In genomic region chr2:76385943-76386342, GRCh38 we compare ENCODE assay signal across 24 cellular contexts.
DNase-seq lines count a peak whose midpoint lies in the region; ATAC-seq and TF ChIP-seq lines count a peak whose summit lies in the region.
"Had no signal": no experiment of that assay in that cellular context is flagged by ENCODE, and none has a peak within 500 bp of the region (broad histone marks: within the 10 kb centered on the region; RNA-seq: fewer than 3 reads in every experiment).

No MANE protein-coding gene starts in this region.

- no peak overlapping the region for H3K4me2 ChIP-seq in neural cell (ENCODE audit: low read length)
- H3K4me2 ChIP-seq: A549; BLaER1 treated with 17β-estradiol and CSF1 and Interleukin-3, amounts not matched to agents 10 nM and 100 nM had no signal

- H3K9me3 ChIP-seq in neural cell (ENCODE audit: low read length), result no peaks in the 10 kb centered on the region

- no peaks in the 10 kb centered on the region for H3K79me2 ChIP-seq in neural cell (replicated peaks; ENCODE audit: insufficient read depth, low read length)

- H3F3A ChIP-seq in neural cell (ENCODE audit: insufficient read depth, low read length, poor library complexity, severe bottlenecking), result no peaks in the 10 kb centered on the region

- H3K27me3 ChIP-seq in neural cell (ENCODE audit: insufficient read depth, low read depth, low read length), result no peaks in the 10 kb centered on the region
- H3K27me3 ChIP-seq: BLaER1 treated with 17β-estradiol and CSF1 and Interleukin-3, amounts not matched to agents 10 nM and 100 nM had no signal

- H3K4me3 Mint-ChIP-seq in effector memory CD8-positive, alpha-beta T cell, result no peak overlapping the region
- H3K4me3 Mint-ChIP-seq: B cell; CD4-positive, alpha-beta T cell; CD8-positive, alpha-beta T cell had no signal

- ATAC-seq in effector memory CD8-positive, alpha-beta T cell (replicated peaks), result no peak
- ATAC-seq: A549; CD8-positive, alpha-beta T cell; GM12878 had no signal

- H3K4me3 ChIP-seq in neural cell (ENCODE audit: low read length), result no peak overlapping the region
- H3K4me3 ChIP-seq: A549; BLaER1 treated with 17β-estradiol and CSF1 and Interleukin-3, amounts not matched to agents 10 nM and 100 nM; GM12878 had no signal

- H3K9ac ChIP-seq in neural cell (ENCODE audit: low read length), result no peak overlapping the region
- H3K9ac ChIP-seq: BLaER1 treated with 17β-estradiol and CSF1 and Interleukin-3, amounts not matched to agents 10 nM and 100 nM had no signal

- H3K4me1 Mint-ChIP-seq in effector memory CD8-positive, alpha-beta T cell (ENCODE audit: low read depth in 2 of 2), result no peaks in the 10 kb centered on the region
- H3K4me1 Mint-ChIP-seq: B cell had no signal

- TF ChIP-seq CTCF in neural cell (IDR thresholded peaks at IDR 0.05; ENCODE audit: poor library complexity, severe bottlenecking), result no peak

- H4K20me1 ChIP-seq in neural cell (ENCODE audit: insufficient read depth), result no peaks in the 10 kb centered on the region
- H4K20me1 ChIP-seq: BLaER1 treated with 17β-estradiol and CSF1 and Interleukin-3, amounts not matched to agents 10 nM and 100 nM had no signal

- TF ChIP-seq EP300 in neural cell (conservative IDR thresholded peaks at IDR 0.05; ENCODE audit: poor library complexity, severe bottlenecking), result no peak

- no peak overlapping the region for H3K27ac Mint-ChIP-seq in effector memory CD8-positive, alpha-beta T cell
- H3K27ac Mint-ChIP-seq: B cell; CD4-positive, alpha-beta T cell; CD8-positive, alpha-beta T cell had no signal

- peaks cover 4% of the 10 kb centered on the region for H3K36me3 Mint-ChIP-seq in effector memory CD8-positive, alpha-beta T cell (ENCODE audit: insufficient read depth)
- H3K36me3 Mint-ChIP-seq: CD8-positive, alpha-beta T cell had no signal

- TF ChIP-seq RAD21 in neural cell (conservative IDR thresholded peaks at IDR 0.05), result no peak

- no peaks in the 10 kb centered on the region for H3K27me3 Mint-ChIP-seq in effector memory CD8-positive, alpha-beta T cell
- H3K27me3 Mint-ChIP-seq: B cell; CD4-positive, alpha-beta T cell had no signal

- no peaks in the 10 kb centered on the region for H3K9me2 ChIP-seq in neural cell (ENCODE audit: insufficient read depth, low read length)

- no peak overlapping the region for H3K27ac ChIP-seq in neural cell (ENCODE audit: low read length)
- H3K27ac ChIP-seq: 22Rv1; A549; BLaER1 treated with 17β-estradiol and CSF1 and Interleukin-3, amounts not matched to agents 10 nM and 100 nM; C4-2B had no signal

- H2AFZ ChIP-seq in neural cell (ENCODE audit: low read depth, low read length), result no peak overlapping the region

- DNase-seq in NCI-H146 (lab: John Stamatoyannopoulos, UW), result peak; percentile 0
- no peak for DNase-seq in NCI-H146 treated with DMSO at 0.1 percent for 48 hours (lab: John Stamatoyannopoulos, UW; ENCODE audit: unreplicated experiment)
- DNase-seq in NCI-H2227 treated with DMSO at 0.1 percent for 48 hours (lab: John Stamatoyannopoulos, UW), result peak; percentile 20
- no peak for DNase-seq in occipital lobe (lab: John Stamatoyannopoulos, UW)
- DNase-seq in COLO668 (lab: John Stamatoyannopoulos, UW; ENCODE audit: unreplicated experiment), result no peak
- DNase-seq in effector memory CD8-positive, alpha-beta T cell, result no peak
- DNase-seq: AML-193; CD4-positive, alpha-beta T cell; CD8-positive, alpha-beta T cell; COR-L47; DMS 273 treated with DMSO at 0.1 percent for 48 hours; DMS153; DMS53; DMS79; DND-41; EL; GDM1 had no signal

- no peaks in the 10 kb centered on the region for H3K36me3 ChIP-seq in neural cell (ENCODE audit: insufficient read depth, low read length)
- H3K36me3 ChIP-seq: BLaER1 treated with 17β-estradiol and CSF1 and Interleukin-3, amounts not matched to agents 10 nM and 100 nM had no signal

- H3K9me3 Mint-ChIP-seq in effector memory CD8-positive, alpha-beta T cell, result peaks cover 7 to 9% of the 10 kb centered on the region in 2 donors

TF ChIP-seq in neural cell, 6 proteins besides CTCF, POLR2A, EP300 and RAD21:
- TF ChIP-seq MXI1 (conservative IDR thresholded peaks at IDR 0.05; ENCODE audit: poor library complexity, severe bottlenecking), result no peak
- no peak for TF ChIP-seq TAF1 (IDR thresholded peaks at IDR 0.05; ENCODE audit: low read depth)
- TF ChIP-seq POLR2AphosphoS5 (IDR thresholded peaks at IDR 0.05), result peak; percentile 33
- no peak for TF ChIP-seq EZH2 (IDR thresholded peaks at IDR 0.05; ENCODE audit: borderline replicate concordance, insufficient read depth, low read length, poor library complexity, severe bottlenecking)
TF ChIP-seq in neural cell: peak in this region for 1.

Comparison
In these comparisons a context has a peak if more than half of its experiments do, and no peak if none do; other contexts are left out.
1. DNase-seq: peak in NCI-H146 (single experiment) and NCI-H2227 treated with DMSO at 0.1 percent for 48 hours (single experiment); none in NCI-H146 treated with DMSO at 0.1 percent for 48 hours (single experiment), occipital lobe (single experiment), COLO668 (single experiment) and effector memory CD8-positive, alpha-beta T cell (0 of 3).